ENCODE assay signal across 24 cellular contexts in the genomic region with DNA sequence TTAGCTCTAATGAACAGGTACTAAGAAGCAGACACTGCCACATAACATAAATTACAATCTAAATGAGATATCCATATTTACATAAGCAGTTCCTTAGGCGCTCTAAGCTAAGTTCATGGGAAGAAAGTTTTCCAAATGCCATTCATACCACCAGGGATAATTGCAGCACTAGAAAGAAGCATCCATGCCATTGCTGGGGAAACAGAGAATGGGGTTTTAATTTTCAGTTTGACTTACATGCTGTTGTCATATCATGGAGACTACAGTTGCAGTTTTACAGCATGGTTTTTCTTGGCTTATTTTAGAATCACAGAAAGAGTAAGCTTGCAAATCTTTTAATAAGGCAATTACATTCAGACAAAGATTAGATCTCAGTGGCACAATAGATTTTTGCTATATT.
A peak's percentile ranks its signal among the peaks of the same experiment; 100 is the strongest.
DNase-seq lines count a peak whose midpoint lies in the region; FAIRE-seq and TF ChIP-seq lines count a peak whose summit lies in the region.
"Had no signal": no experiment of that assay in that cellular context is flagged by ENCODE, and none has a peak within 500 bp of the region (broad histone marks: within the 10 kb centered on the region; RNA-seq: fewer than 3 reads in every experiment).

No MANE protein-coding gene starts in this region.

- no peak for TF ChIP-seq POLR2A in erythroblast (IDR thresholded peaks at IDR 0.05; ENCODE audit: low read length)

- DNase-seq in H7: peak; percentile 4
- peak; percentile 34 for DNase-seq in NCI-H69 (lab: John Stamatoyannopoulos, UW)
- DNase-seq in iPS DF 4.7 (ENCODE audit: extremely low read depth, low spot score): peak; percentile 2
- peak; percentile 5 for DNase-seq in retina
- no peak for DNase-seq in activated naive CD4-positive, alpha-beta T cell treated with Interleukin-2 at 50 U/mL for 16 hours
- no peak for DNase-seq in D721Med (ENCODE audit: insufficient read length, low spot score)
- no peak for DNase-seq in erythroblast (lab: John Stamatoyannopoulos, UW)
- DNase-seq: AML-193; CD4-positive, alpha-beta T cell; DMS53; GOT3; Karpas-422; NCI-H1105; NCI-H1436 treated with DMSO at 0.1 percent for 48 hours; NCI-H187 treated with DMSO at 0.1 percent for 48 hours; NCI-H446; NCI-H526; Right ventricle myocardium superior; RPMI8226 had no signal

- no peak for TF ChIP-seq CTCF in D721Med (IDR thresholded peaks at IDR 0.05; ENCODE audit: insufficient read depth, missing control alignments)

- H3K4me3 ChIP-seq in H7 (ENCODE audit: insufficient read depth, low read depth, low read length): no peak overlapping the region
- H3K4me3 ChIP-seq: A549; BLaER1 treated with 17β-estradiol and CSF1 and Interleukin-3, amounts not matched to agents 10 nM and 100 nM; SJSA1 had no signal

- H3K36me3 ChIP-seq in H7 (replicated peaks; ENCODE audit: control insufficient read depth, insufficient read depth, low read length): no peaks in the 10 kb centered on the region
- H3K36me3 ChIP-seq: BLaER1 treated with 17β-estradiol and CSF1 and Interleukin-3, amounts not matched to agents 10 nM and 100 nM; SJSA1 had no signal

- FAIRE-seq in D721Med (lab: Jason Lieb, UNC): no peak
- FAIRE-seq: A549, G401.6, HepG2 had no signal

- no peaks in the 10 kb centered on the region for H3K27me3 ChIP-seq in H7 (ENCODE audit: control insufficient read depth, insufficient read depth, low read length)
- H3K27me3 ChIP-seq: BLaER1 treated with 17β-estradiol and CSF1 and Interleukin-3, amounts not matched to agents 10 nM and 100 nM; SJSA1 had no signal

Comparison
In these comparisons a context has a peak if more than half of its experiments do, and no peak if none do; other contexts are left out.
1. DNase-seq: peak in H7 (single experiment), NCI-H69 (single experiment), iPS DF 4.7 (single experiment) and retina (single experiment); none in activated naive CD4-positive, alpha-beta T cell treated with Interleukin-2 at 50 U/mL for 16 hours (single experiment), D721Med (single experiment) and erythroblast (0 of 2).